14 cellular contexts compared by ENCODE assay signal in genomic region chr9:135302329-135303279, GRCh38.
A peak's percentile ranks its signal among the peaks of the same experiment; 100 is the strongest.
DNase-seq lines count a peak whose midpoint lies in the region; ATAC-seq and TF ChIP-seq lines count a peak whose summit lies in the region.
"Had no signal": no experiment of that assay in that cellular context is flagged by ENCODE, and none has a peak within 500 bp of the region (broad histone marks: within the 10 kb centered on the region; RNA-seq: fewer than 3 reads in every experiment).

No MANE protein-coding gene starts in this region.

- H3K4me2 ChIP-seq in MM.1S (ENCODE audit: low read depth, low read length): peak overlapping the region; percentile 94
- H3K4me2 ChIP-seq: PC-9 had no signal

- H3K9ac ChIP-seq in MM.1S (ENCODE audit: low read length): peak overlapping the region; percentile 6; the same call in 1 of the 2 replicates

- no peaks in the 10 kb centered on the region for H3F3A ChIP-seq in MM.1S (ENCODE audit: insufficient read depth, low read length)

- TF ChIP-seq CTCF in MM.1S (IDR thresholded peaks at IDR 0.05; ENCODE audit: low read length): no peak

- no peak overlapping the region for H3K27ac ChIP-seq in MM.1S (ENCODE audit: low read length)
- H3K27ac ChIP-seq: PC-9 had no signal

- ATAC-seq in left lobe of liver: no peak

- H2AFZ ChIP-seq in MM.1S (ENCODE audit: low read length): peak overlapping the region; percentile 89
- H2AFZ ChIP-seq: PC-9 had no signal

- H4K20me1 ChIP-seq in MM.1S (ENCODE audit: insufficient read depth, low read length): no peaks in the 10 kb centered on the region

- no peaks in the 10 kb centered on the region for H3K79me2 ChIP-seq in MM.1S (ENCODE audit: low read length)

- peaks cover 85% of the 10 kb centered on the region for H3K27me3 ChIP-seq in MM.1S (replicated peaks; ENCODE audit: insufficient read depth, low read length)

- no peaks in the 10 kb centered on the region for H3K36me3 ChIP-seq in MM.1S (replicated peaks; ENCODE audit: insufficient read depth, low read length)

- no peaks in the 10 kb centered on the region for H3K4me1 ChIP-seq in MM.1S (ENCODE audit: low read length)

- H3K9me3 ChIP-seq in MM.1S (replicated peaks; ENCODE audit: insufficient read depth, low read length): no peaks in the 10 kb centered on the region

- peak overlapping the region; percentile 91 for H3K4me3 ChIP-seq in MM.1S (ENCODE audit: low read length)
- H3K4me3 ChIP-seq: PC-9 had no signal

- peak; percentile 35 for DNase-seq in activated CD8-positive, alpha-beta memory T cell treated with anti-CD3 and anti-CD28 coated beads for 24 hours
- DNase-seq in activated CD8-positive, alpha-beta memory T cell treated with anti-CD3 and anti-CD28 coated beads, Interleukin-2, amount 50 U/mL, for 4 hours: no peak
- DNase-seq in MM.1S (no peak), left lobe of liver (ENCODE audit: low spot score) (peak; percentile 29), ureter (ENCODE audit: low spot score) (peak; percentile 36), epidermal melanocyte (ENCODE audit: insufficient read length, low spot score) (no peak)
- DNase-seq in stimulated activated CD4-positive, alpha-beta T cell treated with anti-CD3 and anti-CD28 coated beads, Interleukin-4, amount 100 ng/mL, for 1 hour: no peak
- DNase-seq: EL, H9, NCI-H1417, NCI-H187 treated with DMSO at 0.1 percent for 48 hours, NCI-H446 treated with DMSO at 0.1 percent for 48 hours, NCI-H748 treated with DMSO at 0.1 percent for 48 hours, PC-9 had no signal

- no peaks in the 10 kb centered on the region for H3K9me2 ChIP-seq in MM.1S (replicated peaks; ENCODE audit: insufficient read depth, low read length)

Comparison
In these comparisons a context has a peak if more than half of its experiments do, and no peak if none do; other contexts are left out.
1. DNase-seq: peak in activated CD8-positive, alpha-beta memory T cell treated with anti-CD3 and anti-CD28 coated beads for 24 hours (single experiment), left lobe of liver (single experiment) and ureter (single experiment); none in activated CD8-positive, alpha-beta memory T cell treated with anti-CD3 and anti-CD28 coated beads, Interleukin-2, amount 50 U/mL, for 4 hours (single experiment), MM.1S (single experiment), stimulated activated CD4-positive, alpha-beta T cell treated with anti-CD3 and anti-CD28 coated beads, Interleukin-4, amount 100 ng/mL, for 1 hour (single experiment) and epidermal melanocyte (single experiment).